9 cellular contexts compared by ENCODE assay signal in genomic region chr10:14093735-14094484, GRCh38.
A peak's percentile ranks its signal among the peaks of the same experiment; 100 is the strongest.
DNase-seq lines count a peak whose midpoint lies in the region; ATAC-seq, FAIRE-seq and TF ChIP-seq lines count a peak whose summit lies in the region.
"Had no signal": no experiment of that assay in that cellular context is flagged by ENCODE, and none has a peak within 500 bp of the region (broad histone marks: within the 10 kb centered on the region; RNA-seq: fewer than 3 reads in every experiment).

No MANE protein-coding gene starts in this region.

- H3K4me1 Mint-ChIP-seq in MCF 10A (ENCODE audit: insufficient read depth, unreplicated experiment) (no peaks in the 10 kb centered on the region), mesothelial cell of epicardium (peaks cover 22% of the 10 kb centered on the region)

- H3K9me3 Mint-ChIP-seq in MCF 10A (ENCODE audit: unreplicated experiment) (no peaks in the 10 kb centered on the region), mesothelial cell of epicardium (no peaks in the 10 kb centered on the region)
- H3K9me3 Mint-ChIP-seq: naive thymus-derived CD4-positive, alpha-beta T cell had no signal

- H3K9me3 ChIP-seq in breast epithelium (no peaks in the 10 kb centered on the region), WERI-Rb-1 (ENCODE audit: severe bottlenecking) (no peaks in the 10 kb centered on the region)

- H3K27me3 ChIP-seq in breast epithelium (no peaks in the 10 kb centered on the region), WERI-Rb-1 (ENCODE audit: insufficient read depth, low read depth, severe bottlenecking) (no peaks in the 10 kb centered on the region)

- H3K27me3 Mint-ChIP-seq in MCF 10A (ENCODE audit: insufficient read depth, unreplicated experiment) = no peaks in the 10 kb centered on the region
- peaks cover 2% of the 10 kb centered on the region for H3K27me3 Mint-ChIP-seq in mesothelial cell of epicardium (ENCODE audit: low read depth)
- H3K27me3 Mint-ChIP-seq: naive thymus-derived CD4-positive, alpha-beta T cell had no signal

- H3K27ac ChIP-seq in breast epithelium (no peak overlapping the region), WERI-Rb-1 (no peak overlapping the region), substantia nigra (ENCODE audit: low read depth, low read length, poor library complexity, severe bottlenecking) (no peak overlapping the region)

- no peak overlapping the region for H3K27ac Mint-ChIP-seq in MCF 10A (ENCODE audit: low read depth, unreplicated experiment)
- H3K27ac Mint-ChIP-seq in mesothelial cell of epicardium = no peak overlapping the region

- H3K4me3 ChIP-seq in breast epithelium = no peak overlapping the region
- no peak overlapping the region for H3K4me3 ChIP-seq in WERI-Rb-1 (ENCODE audit: low read depth, low read length)

- POLR2A ChIA-PET in MCF 10A (lab: Yijun Ruan, JAX) = interaction anchor here (0.6 to 0.9 kb wide), 2 partner anchors 17 to 306 kb away, joined by 3 read pairs; no protein-coding TSS in a partner anchor

- TF ChIP-seq POLR2A in breast epithelium (IDR thresholded peaks at IDR 0.05) = no peak

- CTCF ChIA-PET in MCF 10A (lab: Yijun Ruan, JAX) = interaction anchor here (0.6 to 5.5 kb wide), 15 partner anchors 9 to 312 kb away, joined by 3 to 45 read pairs (median 4); no protein-coding TSS in a partner anchor

- DNase-seq in MCF 10A (ENCODE audit: unreplicated experiment) (peak; percentile 29), breast epithelium (ENCODE audit: low spot score in 2 of 2) (no peak), WERI-Rb-1 (peak; percentile 13), left ventricle myocardium superior (no peak), urothelium cell line (ENCODE audit: low spot score) (peak; percentile 39), mesothelial cell of epicardium (ENCODE audit: low spot score in 2 of 2, unreplicated experiment in 2 of 2) (no peak), substantia nigra (lab: John Stamatoyannopoulos, UW) (no peak)

- TF ChIP-seq CTCF in MCF 10A (IDR thresholded peaks at IDR 0.05; ENCODE audit: unreplicated experiment) = peak; percentile 37
- peak in 1 of 3 donors; percentile 33 for TF ChIP-seq CTCF in breast epithelium (IDR thresholded peaks at IDR 0.05)
- TF ChIP-seq CTCF in WERI-Rb-1 (IDR thresholded peaks at IDR 0.05; ENCODE audit: low read depth, low read length) = 0 out of 2 replicates have a peak, but pooled peaks have one; percentile 19
- no peak for TF ChIP-seq CTCF in mesothelial cell of epicardium (IDR thresholded peaks at IDR 0.05; ENCODE audit: unreplicated experiment)

- no peak for FAIRE-seq in urothelium cell line (lab: Jason Lieb, UNC)

- BruUV-seq in MCF 10A (replicated peaks; lab: Mats Ljungman, UMichigan) = no TSS peak

- ATAC-seq in left ventricle myocardium superior = peak; percentile 43
- no peak for ATAC-seq in HG02678 (IDR thresholded peaks at IDR 0.05; ENCODE audit: unreplicated experiment)
- ATAC-seq: naive thymus-derived CD4-positive, alpha-beta T cell had no signal

- no peaks in the 10 kb centered on the region for H3K36me3 Mint-ChIP-seq in MCF 10A (ENCODE audit: insufficient read depth, unreplicated experiment)
- no peaks in the 10 kb centered on the region for H3K36me3 Mint-ChIP-seq in mesothelial cell of epicardium
- H3K36me3 Mint-ChIP-seq: naive thymus-derived CD4-positive, alpha-beta T cell had no signal

- intact Hi-C loops in MCF 10A (cut with micrococcal nuclease) (loop anchor here (1.0 to 2.0 kb wide), 2 partner anchors 307 to 433 kb away; no protein-coding TSS in a partner anchor), breast epithelium (cut with DNase I; ENCODE audit: low total_unique reads) (no loop called here), left ventricle myocardium superior (cut with micrococcal nuclease) (no loop called here)

- H3K4me1 ChIP-seq in breast epithelium = no peaks in the 10 kb centered on the region

- H3K4me3 Mint-ChIP-seq in MCF 10A (ENCODE audit: unreplicated experiment) = no peak overlapping the region
- H3K4me3 Mint-ChIP-seq in mesothelial cell of epicardium = no peak overlapping the region
- H3K4me3 Mint-ChIP-seq: naive thymus-derived CD4-positive, alpha-beta T cell had no signal

- H3K36me3 ChIP-seq in breast epithelium (no peaks in the 10 kb centered on the region), WERI-Rb-1 (no peaks in the 10 kb centered on the region)

Comparison
In these comparisons a context has a peak if more than half of its experiments do, and no peak if none do; other contexts are left out.
1. DNase-seq: peak in MCF 10A (single experiment), WERI-Rb-1 (single experiment) and urothelium cell line (single experiment); none in breast epithelium (0 of 2), left ventricle myocardium superior (single experiment), mesothelial cell of epicardium (0 of 2) and substantia nigra (0 of 49).